ENCODE assay signal across 22 cellular contexts in the genomic region with DNA sequence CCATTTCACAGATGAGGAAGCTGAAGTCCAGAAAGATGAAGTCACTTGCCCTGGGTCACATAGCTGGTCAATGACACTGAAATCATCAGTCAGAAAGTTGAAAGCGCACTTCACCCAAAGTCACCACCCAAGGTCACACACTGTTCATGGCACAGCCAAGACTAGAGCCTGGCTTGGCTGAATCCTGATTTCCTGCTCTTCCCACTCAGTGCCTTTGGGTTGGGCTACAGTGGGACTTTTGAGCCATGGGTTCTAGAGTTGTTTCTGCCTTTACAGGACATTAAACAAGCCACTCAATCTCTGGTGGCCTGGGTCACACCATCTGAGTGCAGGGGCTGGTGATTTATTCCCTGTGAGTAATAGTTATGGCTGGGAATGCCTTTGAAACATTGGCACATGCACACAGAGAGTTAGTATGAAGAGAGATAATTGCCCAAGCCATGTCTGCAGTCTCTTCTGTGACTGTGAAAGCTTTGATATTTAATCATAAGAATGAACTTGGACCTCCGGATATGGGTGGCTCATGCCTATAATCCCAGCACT. TPM values are rescaled to one million over a fixed set of nuclear protein-coding genes. Genes with fewer than 3 reads are reported as not detected.
"Had no signal": no experiment of that assay in that cellular context is flagged by ENCODE, and none has a peak within 500 bp of the region (broad histone marks: within the 10 kb centered on the region; RNA-seq: fewer than 3 reads in every experiment).

No MANE protein-coding gene starts in this region.

- H3K36me3 Mint-ChIP-seq: activated naive CD4-positive, alpha-beta T cell treated with anti-CD3 and anti-CD28 coated beads, Interleukin-2, amount 50 U/mL, for 72 hours; natural killer cell treated with Interleukin-12 subunit alpha and Interleukin-12 subunit beta and Interleukin-15 and Interleukin-18, amount 100 ng/mL, for 72 hours; stimulated activated naive B cell treated with anti-CD40 and anti-IgM and Interleukin-4, amounts not matched to agents 10 μg/mL and 1 μg/mL and 100 μg/mL, for 72 hours; type B pancreatic cell had no signal

- ATAC-seq: activated naive CD4-positive, alpha-beta T cell treated with anti-CD3 and anti-CD28 coated beads, Interleukin-2, amount 50 U/mL, for 72 hours; heart right ventricle; left lobe of liver; natural killer cell treated with Interleukin-12 subunit alpha and Interleukin-12 subunit beta and Interleukin-15 and Interleukin-18, amount 100 ng/mL, for 72 hours; sciatic nerve; stimulated activated naive B cell treated with anti-CD40 and anti-IgM and Interleukin-4, amounts not matched to agents 10 μg/mL and 1 μg/mL and 100 μg/mL, for 72 hours had no signal

- H3K4me3 ChIP-seq: ascending aorta, heart right ventricle, smooth muscle cell, thoracic aorta had no signal

- H3K4me3 Mint-ChIP-seq: natural killer cell treated with Interleukin-12 subunit alpha and Interleukin-12 subunit beta and Interleukin-15 and Interleukin-18, amount 100 ng/mL, for 72 hours; stimulated activated naive B cell treated with anti-CD40 and anti-IgM and Interleukin-4, amounts not matched to agents 10 μg/mL and 1 μg/mL and 100 μg/mL, for 72 hours; type B pancreatic cell had no signal

- H3K4me2 ChIP-seq: smooth muscle cell had no signal

- H3K9me3 Mint-ChIP-seq: activated naive CD4-positive, alpha-beta T cell treated with anti-CD3 and anti-CD28 coated beads, Interleukin-2, amount 50 U/mL, for 72 hours; natural killer cell treated with Interleukin-12 subunit alpha and Interleukin-12 subunit beta and Interleukin-15 and Interleukin-18, amount 100 ng/mL, for 72 hours; stimulated activated naive B cell treated with anti-CD40 and anti-IgM and Interleukin-4, amounts not matched to agents 10 μg/mL and 1 μg/mL and 100 μg/mL, for 72 hours; type B pancreatic cell had no signal

- DNase-seq: activated CD4-positive, alpha-beta T cell treated with anti-CD3 and anti-CD28 coated beads for 1 hour; activated gamma-delta T cell treated with Interleukin-2 at 50 U/mL for 16 hours; activated T-cell treated with anti-CD3 and anti-CD28 coated beads, Interleukin-2, amount 50 U/mL, for 1 hour; brain microvascular endothelial cell; central memory CD4-positive, alpha-beta T cell; dermis blood vessel endothelial cell; effector CD8-positive, alpha-beta T cell; heart right ventricle; midbrain; nucleus accumbens; stimulated activated CD4-positive, alpha-beta T cell treated with anti-CD3 and anti-CD28 coated beads, Interleukin-2, amount 100 ng/mL, for 48 hours; stimulated activated CD8-positive, alpha-beta memory T cell treated with anti-CD3 and anti-CD28 coated beads, Interleukin-4, amount 100 ng/mL, for 48 hours; stimulated activated naive B cell treated with anti-CD40 and anti-IgM and Interleukin-4, amounts not matched to agents 10 μg/mL and 1 μg/mL and 100 μg/mL, for 72 hours; T-helper 1 cell had no signal

- H3K27ac Mint-ChIP-seq: activated naive CD4-positive, alpha-beta T cell treated with anti-CD3 and anti-CD28 coated beads, Interleukin-2, amount 50 U/mL, for 72 hours; natural killer cell treated with Interleukin-12 subunit alpha and Interleukin-12 subunit beta and Interleukin-15 and Interleukin-18, amount 100 ng/mL, for 72 hours; stimulated activated naive B cell treated with anti-CD40 and anti-IgM and Interleukin-4, amounts not matched to agents 10 μg/mL and 1 μg/mL and 100 μg/mL, for 72 hours; type B pancreatic cell had no signal

- H3K36me3 ChIP-seq: ascending aorta, brain microvascular endothelial cell, heart right ventricle, thoracic aorta had no signal

- H3K4me1 Mint-ChIP-seq: stimulated activated naive B cell treated with anti-CD40 and anti-IgM and Interleukin-4, amounts not matched to agents 10 μg/mL and 1 μg/mL and 100 μg/mL, for 72 hours had no signal

- H3K27me3 Mint-ChIP-seq: type B pancreatic cell had no signal

- H3K27me3 ChIP-seq: ascending aorta, brain microvascular endothelial cell had no signal

- H3K27ac ChIP-seq: ascending aorta, brain microvascular endothelial cell, heart right ventricle, thoracic aorta had no signal

- H3K9me3 ChIP-seq: ascending aorta, heart right ventricle, thoracic aorta had no signal

RNA-seq across cellular contexts. Expression of a gene that starts 15.9 kb away (rescaled TPM):
- total RNA-seq: activated naive CD4-positive, alpha-beta T cell treated with anti-CD3 and anti-CD28 coated beads, Interleukin-2, amount 50 U/mL, for 72 hours; natural killer cell treated with Interleukin-12 subunit alpha and Interleukin-12 subunit beta and Interleukin-15 and Interleukin-18, amount 100 ng/mL, for 72 hours had no signal
